8 cellular contexts compared by ENCODE assay signal in the genomic region with DNA sequence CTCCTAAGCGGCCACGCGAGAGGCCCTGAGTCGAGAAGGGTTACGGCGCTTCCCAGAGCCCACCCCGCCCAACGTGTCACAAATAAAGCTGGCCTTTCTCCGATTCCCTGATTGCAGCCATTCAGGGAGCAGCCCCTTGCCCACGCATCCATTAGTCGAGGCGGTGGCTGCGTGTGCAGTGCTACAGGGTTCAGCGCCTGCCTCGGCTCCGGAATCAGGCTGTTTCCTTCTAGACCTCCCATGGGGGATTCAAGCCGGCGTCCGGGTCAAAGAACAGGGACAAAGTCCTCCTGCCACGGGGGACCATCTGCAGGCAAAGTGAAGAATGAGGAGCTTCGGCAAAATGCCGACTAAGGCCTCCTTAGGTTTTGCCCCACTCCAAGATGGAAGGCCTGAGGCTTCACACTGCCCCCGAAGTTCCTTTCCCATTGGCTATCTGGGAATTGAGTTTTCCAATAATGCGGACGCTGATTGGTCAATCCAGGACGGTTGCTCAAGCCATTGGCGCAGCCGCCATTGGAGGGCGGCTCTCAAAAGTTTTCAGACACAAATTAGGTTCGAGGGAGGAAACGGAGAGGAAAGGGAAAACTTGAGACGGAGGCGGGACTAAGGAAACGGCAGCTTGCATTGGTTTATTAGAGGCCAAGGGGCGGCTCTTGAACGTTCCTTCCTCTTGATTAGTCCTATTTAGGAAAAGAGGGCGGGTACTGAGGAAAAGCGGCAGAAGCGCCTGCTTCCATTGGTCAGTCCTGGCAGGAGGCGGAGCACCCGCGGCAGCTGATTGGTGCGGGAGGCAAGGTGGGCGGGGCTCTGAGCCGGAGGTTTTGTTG. TPM values are rescaled to one million over a fixed set of nuclear protein-coding genes. Genes with fewer than 3 reads are reported as not detected.
DNase-seq lines count a peak whose midpoint lies in the region; ATAC-seq and TF ChIP-seq lines count a peak whose summit lies in the region.

No MANE protein-coding gene starts in this region.

- H3K36me3 ChIP-seq in PC-3 (ENCODE audit: low read depth, low read length): no peaks in the 10 kb centered on the region

- peaks cover 6% of the 10 kb centered on the region for H3K9me3 Mint-ChIP-seq in activated T-cell treated with anti-CD3 and anti-CD28 coated beads, Interleukin-2, amount 50 U/mL, for 24 hours

- peaks cover 52% of the 10 kb centered on the region for H3K36me3 Mint-ChIP-seq in activated T-cell treated with anti-CD3 and anti-CD28 coated beads, Interleukin-2, amount 50 U/mL, for 24 hours (ENCODE audit: low read depth)

- H3K79me2 ChIP-seq in PC-3 (ENCODE audit: low read length): peaks cover 15% of the 10 kb centered on the region; the same call in 1 of the 2 replicates

- no peaks in the 10 kb centered on the region for H3K9me2 ChIP-seq in PC-3 (replicated peaks; ENCODE audit: low read length)

- H2AFZ ChIP-seq in PC-3 (ENCODE audit: low read length): peak overlapping the region; percentile 94

- peak overlapping the region; percentile 99 for H3K4me2 ChIP-seq in PC-3 (ENCODE audit: low read length)

- H3K27me3 ChIP-seq in PC-3 (ENCODE audit: low read length): no peaks in the 10 kb centered on the region

- peak; percentile 100 for DNase-seq in DMS53 (lab: John Stamatoyannopoulos, UW)
- peak; percentile 100 for DNase-seq in Jurkat, Clone E6-1 (ENCODE audit: low read depth, low spot score)
- DNase-seq in PC-3: peak; percentile 99
- peak; percentile 97 for DNase-seq in activated T-cell treated with anti-CD3 and anti-CD28 coated beads, Interleukin-2, amount 50 U/mL, for 24 hours
- peak; percentile 100 for DNase-seq in erythroblast (lab: John Stamatoyannopoulos, UW)
- DNase-seq in mucosa of gallbladder (ENCODE audit: low spot score): peak; percentile 99
- peak; percentile 96 for DNase-seq in stimulated activated CD8-positive, alpha-beta memory T cell treated with anti-CD3 and anti-CD28 coated beads, Interleukin-4, amount 100 ng/mL, for 24 hours (ENCODE audit: low read depth)

- peak overlapping the region; percentile 96 for H3K27ac Mint-ChIP-seq in activated T-cell treated with anti-CD3 and anti-CD28 coated beads, Interleukin-2, amount 50 U/mL, for 24 hours

- CTCF ChIA-PET in PC-3 (lab: Charles Lee): interaction anchor here (0.6 to 1.2 kb wide), 2 partner anchors 87 to 144 kb away, joined by 3 read pairs; no protein-coding TSS in a partner anchor

- TSS peak; percentile 93 for BruUV-seq in PC-3 (replicated peaks; lab: Mats Ljungman, UMichigan)

- H3K9ac ChIP-seq in PC-3 (ENCODE audit: low read length): peak overlapping the region; percentile 93

- POLR2A ChIA-PET in PC-3 (lab: Charles Lee; ENCODE audit: unreplicated experiment): interaction anchor here (0.6 to 0.7 kb wide), 3 partner anchors 63 to 296 kb away, joined by 3 to 8 read pairs (median 7); no protein-coding TSS in a partner anchor

- no peaks in the 10 kb centered on the region for H3F3A ChIP-seq in PC-3 (ENCODE audit: low read length, unreplicated experiment)

- intact Hi-C loops in PC-3 (cut with micrococcal nuclease): no loop called here

- no peaks in the 10 kb centered on the region for H4K20me1 ChIP-seq in PC-3 (ENCODE audit: low read length)

- peak overlapping the region; percentile 90 for H3K4me3 Mint-ChIP-seq in activated T-cell treated with anti-CD3 and anti-CD28 coated beads, Interleukin-2, amount 50 U/mL, for 24 hours

- peak; percentile 83 for TF ChIP-seq POLR2A in erythroblast (IDR thresholded peaks at IDR 0.05; ENCODE audit: low read length)

- no peak for TF ChIP-seq CTCF in PC-3 (conservative IDR thresholded peaks at IDR 0.05; ENCODE audit: low read depth, low read length)

- ATAC-seq in GM21717 (IDR thresholded peaks at IDR 0.05; ENCODE audit: unreplicated experiment) (peak; percentile 86), PC-3 (peak; percentile 95)

- peaks cover 14% of the 10 kb centered on the region for H3K4me1 ChIP-seq in PC-3 (ENCODE audit: insufficient read depth, low read length)

- no peaks in the 10 kb centered on the region for H3K27me3 Mint-ChIP-seq in activated T-cell treated with anti-CD3 and anti-CD28 coated beads, Interleukin-2, amount 50 U/mL, for 24 hours

- no peaks in the 10 kb centered on the region for H3K9me3 ChIP-seq in PC-3 (ENCODE audit: low read length)

- H3K4me3 ChIP-seq in Jurkat, Clone E6-1 (ENCODE audit: low read length): peak overlapping the region; percentile 92
- H3K4me3 ChIP-seq in PC-3 (ENCODE audit: low read length): peak overlapping the region; percentile 87

- peak overlapping the region; percentile 45 for H3K27ac ChIP-seq in PC-3 (ENCODE audit: low read length)

- peaks cover 30% of the 10 kb centered on the region for H3K4me1 Mint-ChIP-seq in activated T-cell treated with anti-CD3 and anti-CD28 coated beads, Interleukin-2, amount 50 U/mL, for 24 hours (ENCODE audit: low read depth)

RNA-seq across cellular contexts. Expression of a gene that starts 0.4 kb away (rescaled TPM):
- 45.6 TPM for polyA plus RNA-seq in Jurkat, Clone E6-1 (2012; ENCODE audit: insufficient read depth, insufficient read length)
- total RNA-seq in PC-3 (2014; rRNA removed) (37.7 and 50.9 TPM in 2 replicates), mucosa of gallbladder (23.4 TPM)

RNA-seq across cellular contexts. Expression of a gene that starts 40.5 kb away (rescaled TPM):
- polyA plus RNA-seq in Jurkat, Clone E6-1 (2012; ENCODE audit: insufficient read depth, insufficient read length): 2.0 TPM
- total RNA-seq in PC-3 (2014; rRNA removed) (not detected in 2 replicates), mucosa of gallbladder (1.9 TPM)

Comparison
In these comparisons a context has a peak if more than half of its experiments do, and no peak if none do; other contexts are left out.
1. Peak in every context shown above with its lines: DNase-seq, ATAC-seq, H3K4me3 ChIP-seq and H3K27ac ChIP-seq.